Comparison of ENCODE assay signal across 9 cellular contexts in the genomic region with DNA sequence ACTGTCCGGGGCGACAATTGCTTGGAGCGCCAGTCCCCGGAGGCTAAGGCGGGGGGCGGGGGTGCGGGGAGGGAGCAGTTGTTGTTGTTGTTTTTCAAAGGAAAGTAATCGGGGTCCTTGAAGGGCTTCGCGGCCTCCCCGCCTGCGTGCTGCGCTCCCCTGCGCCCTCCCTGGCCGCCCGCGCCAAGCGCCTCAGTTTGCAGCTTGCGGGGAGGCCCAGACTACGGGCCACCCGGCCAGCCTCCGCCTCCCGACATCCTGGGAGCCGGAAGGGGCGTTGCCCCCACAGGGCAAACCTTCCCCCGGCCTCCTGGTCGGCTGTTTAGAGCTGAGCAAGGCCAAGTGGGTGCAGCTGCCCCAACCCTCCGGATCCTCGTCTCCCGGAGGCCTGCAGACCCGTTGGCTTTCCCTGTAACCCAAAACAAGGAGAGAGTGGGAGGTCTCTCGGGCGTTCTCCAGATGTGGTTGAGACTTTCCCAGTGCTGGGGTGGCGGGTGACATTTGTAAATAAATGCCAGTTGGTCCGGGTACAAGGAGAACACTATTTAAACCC. TPM values are rescaled to one million over a fixed set of nuclear protein-coding genes. Genes with fewer than 3 reads are reported as not detected.
DNase-seq lines count a peak whose midpoint lies in the region; ATAC-seq and TF ChIP-seq lines count a peak whose summit lies in the region.
"Had no signal": no experiment of that assay in that cellular context is flagged by ENCODE, and none has a peak within 500 bp of the region (broad histone marks: within the 10 kb centered on the region; RNA-seq: fewer than 3 reads in every experiment).

No MANE protein-coding gene starts in this region.

- intact Hi-C loops in ascending aorta (cut with DNase I), result no loop called here

- H3K27me3 ChIP-seq in ascending aorta (peaks cover 32% of the 10 kb centered on the region), osteoblast (ENCODE audit: insufficient read depth, low read length) (peaks cover 89% of the 10 kb centered on the region)

- no peak overlapping the region for H2AFZ ChIP-seq in osteoblast (ENCODE audit: low read length)

- H4K20me1 ChIP-seq in osteoblast (ENCODE audit: insufficient read depth, low read length), result no peaks in the 10 kb centered on the region

- H3K27ac ChIP-seq in ascending aorta, result no peak overlapping the region
- no peak overlapping the region for H3K27ac ChIP-seq in osteoblast (ENCODE audit: low read depth, low read length)
- H3K27ac ChIP-seq: right lobe of liver had no signal

- peak; percentile 58 for DNase-seq in GM12865 (ENCODE audit: low read depth)
- DNase-seq in ascending aorta (ENCODE audit: low spot score in 2 of 2), result no peak
- DNase-seq in osteoblast (ENCODE audit: insufficient read length, low spot score, missing footprints), result peak; percentile 80
- DNase-seq in medulla oblongata (ENCODE audit: extremely low spot score), result no peak
- DNase-seq in G401 (ENCODE audit: low spot score), result no peak
- no peak for DNase-seq in AG08396 (ENCODE audit: low spot score)
- DNase-seq: NCI-H1092, right lobe of liver had no signal

- H3K4me3 ChIP-seq in GM12865 (ENCODE audit: low read depth, low read length) (peak overlapping the region; percentile 45), ascending aorta (peak overlapping the region; percentile 45 to 58), osteoblast (ENCODE audit: insufficient read depth, low read length) (no peak overlapping the region)
- H3K4me3 ChIP-seq: right lobe of liver had no signal

- peak; percentile 42 for ATAC-seq in HG03460 (IDR thresholded peaks at IDR 0.05; ENCODE audit: unreplicated experiment)

- in situ Hi-C loops in G401 (cut with HindIII; ENCODE audit: low sequenced_read_pairs), result no loop called here

- H3K36me3 ChIP-seq in ascending aorta (no peaks in the 10 kb centered on the region), osteoblast (ENCODE audit: insufficient read depth, low read length) (no peaks in the 10 kb centered on the region)
- H3K36me3 ChIP-seq: right lobe of liver had no signal

- H3K4me1 ChIP-seq in ascending aorta (peaks cover 0 to 20% of the 10 kb centered on the region in 2 donors), osteoblast (ENCODE audit: insufficient read depth, low read length) (peaks cover 2% of the 10 kb centered on the region)

- no peak overlapping the region for H3K4me2 ChIP-seq in osteoblast (ENCODE audit: insufficient read depth, low read length)

- TF ChIP-seq CTCF in GM12865 (IDR thresholded peaks at IDR 0.05; ENCODE audit: insufficient read depth, low read depth, low read length, missing control alignments) (no peak), ascending aorta (IDR thresholded peaks at IDR 0.05) (no peak), osteoblast (IDR thresholded peaks at IDR 0.05; ENCODE audit: extremely low read depth, low read depth, low read length) (no peak)

- H3K9me3 ChIP-seq in ascending aorta, result no peaks in the 10 kb centered on the region
- no peaks in the 10 kb centered on the region for H3K9me3 ChIP-seq in osteoblast (ENCODE audit: low read depth, low read length)
- H3K9me3 ChIP-seq: right lobe of liver had no signal

- H3K79me2 ChIP-seq in osteoblast (ENCODE audit: insufficient read depth, low read length), result no peaks in the 10 kb centered on the region

RNA-seq across cellular contexts. Expression of a gene that starts 3.7 kb away (rescaled TPM):
- total RNA-seq in ascending aorta (not detected), osteoblast (not detected in 2 replicates)
- total RNA-seq in G401 (2014; rRNA removed; shearing (Covaris generic)), result not detected in 2 replicates
- total RNA-seq: right lobe of liver had no signal

Comparison
In these comparisons a context has a peak if more than half of its experiments do, and no peak if none do; other contexts are left out.
1. DNase-seq: peak in GM12865 (single experiment) and osteoblast (single experiment); none in ascending aorta (0 of 2), medulla oblongata (single experiment), G401 (single experiment) and AG08396 (single experiment).